Comparison of ENCODE assay signal across 19 cellular contexts in the genomic region with DNA sequence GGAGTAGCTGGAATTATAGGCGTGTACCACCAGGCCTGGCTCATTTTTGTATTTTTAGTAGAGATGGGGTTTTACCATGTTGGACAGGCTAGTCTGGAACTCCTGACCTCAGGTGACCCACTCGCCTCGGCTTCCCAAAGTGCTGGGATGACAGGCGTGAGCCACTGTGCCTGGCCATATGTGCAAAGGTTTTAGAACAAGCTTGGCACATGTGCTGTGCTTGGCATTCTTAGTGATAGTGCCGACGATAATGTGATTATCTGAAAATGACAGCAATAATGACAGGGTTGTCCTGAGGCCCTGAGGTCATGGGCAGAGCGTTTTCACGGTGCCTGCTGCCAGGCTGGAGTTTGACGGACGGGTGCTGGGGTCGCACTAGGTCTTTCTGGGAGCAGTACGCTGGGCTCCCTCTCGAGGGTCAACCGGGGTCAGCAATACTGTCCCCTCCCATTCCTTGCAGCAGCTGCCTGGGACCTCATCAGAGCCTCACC. TPM values are rescaled to one million over a fixed set of nuclear protein-coding genes. Genes with fewer than 3 reads are reported as not detected.
DNase-seq lines count a peak whose midpoint lies in the region; ATAC-seq, FAIRE-seq and TF ChIP-seq lines count a peak whose summit lies in the region.
"Had no signal": no experiment of that assay in that cellular context is flagged by ENCODE, and none has a peak within 500 bp of the region (broad histone marks: within the 10 kb centered on the region; RNA-seq: fewer than 3 reads in every experiment).

No MANE protein-coding gene starts in this region.

- TF ChIP-seq CTCF in left ventricle myocardium inferior (IDR thresholded peaks at IDR 0.05; ENCODE audit: borderline replicate concordance) (no peak), kidney (IDR thresholded peaks at IDR 0.05; ENCODE audit: borderline replicate concordance, extremely low read depth, insufficient read depth) (no peak), vagina (IDR thresholded peaks at IDR 0.05) (no peak)

- no peak overlapping the region for H3K9ac ChIP-seq in kidney (ENCODE audit: low read length in 2 of 2)

- H3K4me1 ChIP-seq in right cardiac atrium (ENCODE audit: control insufficient read depth, insufficient read depth, low read length), result peaks cover 3% of the 10 kb centered on the region
- H3K4me1 ChIP-seq in left ventricle myocardium inferior, result peaks cover 18% of the 10 kb centered on the region
- H3K4me1 ChIP-seq in kidney (ENCODE audit: control insufficient read depth in 1 of 2, insufficient read depth in 1 of 2, low read depth in 1 of 2, low read length in 2 of 2), result peaks cover 0 to 2% of the 10 kb centered on the region in 2 donors
- peaks cover 9% of the 10 kb centered on the region for H3K4me1 ChIP-seq in vagina

- ATAC-seq in right cardiac atrium, result no peak
- ATAC-seq: GM23338 had no signal

- DNase-seq in NCI-H2227 (lab: John Stamatoyannopoulos, UW; ENCODE audit: unreplicated experiment) (peak; percentile 13), NCI-H2227 treated with DMSO at 0.1 percent for 48 hours (lab: John Stamatoyannopoulos, UW) (no peak), right cardiac atrium (peak in 2 of 3 donors; percentile 14 to 33), left ventricle myocardium inferior (no peak), kidney (peak; percentile 42), vagina (ENCODE audit: extremely low spot score in 2 of 2) (no peak)
- DNase-seq in stimulated activated CD4-positive, alpha-beta T cell treated with anti-CD3 and anti-CD28 coated beads, Interleukin-2, amount 100 ng/mL, for 24 hours, result no peak
- DNase-seq: 8988T; C1 segment of cervical spinal cord; Calu3; CD4-positive, alpha-beta T cell; DMS153; DMS79 treated with DMSO at 0.1 percent for 48 hours; EL; GDM1; H7 had no signal

- WGBS in right cardiac atrium, result 64% methylated on average over 14 of the region's 14 CpGs

- no peak for TF ChIP-seq POLR2A in vagina (IDR thresholded peaks at IDR 0.05)

- FAIRE-seq in kidney (lab: Jason Lieb, UNC), result no peak
- FAIRE-seq: GM12892 had no signal

- no peaks in the 10 kb centered on the region for H3K9me3 ChIP-seq in right cardiac atrium (ENCODE audit: control insufficient read depth, low read length)
- no peaks in the 10 kb centered on the region for H3K9me3 ChIP-seq in left ventricle myocardium inferior (replicated peaks)
- H3K9me3 ChIP-seq in kidney (ENCODE audit: control insufficient read depth in 1 of 2, low read length in 2 of 2), result no peaks in the 10 kb centered on the region
- H3K9me3 ChIP-seq in vagina, result no peaks in the 10 kb centered on the region

- intact Hi-C loops in right cardiac atrium (cut with DNase I), result no loop called here
- intact Hi-C loops in left ventricle myocardium inferior (cut with micrococcal nuclease), result no loop called here
- intact Hi-C loops in kidney (cut with DNase I), result no loop called here
- intact Hi-C loops in vagina (cut with DNase I), result no loop called here

- H3K36me3 ChIP-seq in left ventricle myocardium inferior (no peaks in the 10 kb centered on the region), kidney (ENCODE audit: control insufficient read depth in 1 of 2, insufficient read depth in 2 of 2, low read length in 2 of 2) (no peaks in the 10 kb centered on the region), vagina (no peaks in the 10 kb centered on the region)

- H3K4me3 ChIP-seq in right cardiac atrium (ENCODE audit: low read length), result no peak overlapping the region
- no peak overlapping the region for H3K4me3 ChIP-seq in left ventricle myocardium inferior
- H3K4me3 ChIP-seq in kidney (ENCODE audit: low read length in 2 of 2), result no peak overlapping the region
- no peak overlapping the region for H3K4me3 ChIP-seq in vagina
- H3K4me3 ChIP-seq: GM23338 had no signal

- H3K27ac ChIP-seq in right cardiac atrium (ENCODE audit: low read length), result no peak overlapping the region
- no peak overlapping the region for H3K27ac ChIP-seq in left ventricle myocardium inferior (replicated peaks)
- H3K27ac ChIP-seq in kidney (ENCODE audit: low read depth in 2 of 2, low read length in 2 of 2), result no peak overlapping the region
- H3K27ac ChIP-seq in vagina, result no peak overlapping the region
- H3K27ac ChIP-seq: HL-60 had no signal

- H3K27me3 ChIP-seq in right cardiac atrium (ENCODE audit: control insufficient read depth, insufficient read depth) (no peaks in the 10 kb centered on the region), left ventricle myocardium inferior (ENCODE audit: low read depth) (no peaks in the 10 kb centered on the region), vagina (no peaks in the 10 kb centered on the region)

RNA-seq across cellular contexts. Expression of gene HMCN2, which starts 42.6 kb away (rescaled TPM):
- total RNA-seq in right cardiac atrium (1 to 10 TPM; 2.3 to 5.1 (median 3.9) TPM), left ventricle myocardium inferior (5.5 TPM), kidney (8.6 TPM), vagina (5.2 TPM)
- polyA plus RNA-seq in right cardiac atrium (6.1 TPM), kidney (ENCODE audit: insufficient read depth, low read depth, low replicate concordance) (0.99 TPM)
- total RNA-seq: Calu3; CD4-positive, alpha-beta T cell had no signal

Comparison
In these comparisons a context has a peak if more than half of its experiments do, and no peak if none do; other contexts are left out.
1. DNase-seq: peak in NCI-H2227 (single experiment), right cardiac atrium (2 of 3) and kidney (single experiment); none in NCI-H2227 treated with DMSO at 0.1 percent for 48 hours (single experiment), left ventricle myocardium inferior (single experiment), vagina (0 of 2) and stimulated activated CD4-positive, alpha-beta T cell treated with anti-CD3 and anti-CD28 coated beads, Interleukin-2, amount 100 ng/mL, for 24 hours (0 of 2).